ENCODE assay signal across 1 cellular context in genomic region chr6:169177516-169178196, GRCh38.
TF ChIP-seq lines count a peak whose summit lies in the region.

No MANE protein-coding gene starts in this region.

TF ChIP-seq in SK-N-SH treated with all-trans-retinoic acid at 6 μM for 48 hours, 23 proteins besides CTCF, POLR2A, EP300 and RAD21 (continued from another document):
- TF ChIP-seq, protein P1, sequence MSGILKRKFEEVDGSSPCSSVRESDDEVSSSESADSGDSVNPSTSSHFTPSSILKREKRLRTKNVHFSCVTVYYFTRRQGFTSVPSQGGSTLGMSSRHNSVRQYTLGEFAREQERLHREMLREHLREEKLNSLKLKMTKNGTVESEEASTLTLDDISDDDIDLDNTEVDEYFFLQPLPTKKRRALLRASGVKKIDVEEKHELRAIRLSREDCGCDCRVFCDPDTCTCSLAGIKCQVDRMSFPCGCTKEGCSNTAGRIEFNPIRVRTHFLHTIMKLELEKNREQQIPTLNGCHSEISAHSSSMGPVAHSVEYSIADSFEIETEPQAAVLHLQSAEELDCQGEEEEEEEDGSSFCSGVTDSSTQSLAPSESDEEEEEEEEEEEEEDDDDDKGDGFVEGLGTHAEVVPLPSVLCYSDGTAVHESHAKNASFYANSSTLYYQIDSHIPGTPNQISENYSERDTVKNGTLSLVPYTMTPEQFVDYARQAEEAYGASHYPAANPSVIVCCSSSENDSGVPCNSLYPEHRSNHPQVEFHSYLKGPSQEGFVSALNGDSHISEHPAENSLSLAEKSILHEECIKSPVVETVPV (CRISPR knock-in tag; IDR thresholded peaks at IDR 0.05) = no peak
- no peak for TF ChIP-seq GLIS3 (CRISPR knock-in tag; IDR thresholded peaks at IDR 0.05)
- no peak for TF ChIP-seq RARB (CRISPR knock-in tag; IDR thresholded peaks at IDR 0.05)
- TF ChIP-seq TCF4 (CRISPR knock-in tag; IDR thresholded peaks at IDR 0.05; ENCODE audit: borderline replicate concordance) = no peak
- no peak for TF ChIP-seq OSR1 (CRISPR knock-in tag; IDR thresholded peaks at IDR 0.05)
- TF ChIP-seq ZNF8 (CRISPR knock-in tag; IDR thresholded peaks at IDR 0.05) = no peak
- no peak for TF ChIP-seq PPARA (CRISPR knock-in tag; IDR thresholded peaks at IDR 0.05; ENCODE audit: borderline replicate concordance)
- TF ChIP-seq ZNF565 (CRISPR knock-in tag; conservative IDR thresholded peaks at IDR 0.05; ENCODE audit: low read depth) = no peak
- no peak for TF ChIP-seq TOX (CRISPR knock-in tag; IDR thresholded peaks at IDR 0.05; ENCODE audit: borderline replicate concordance)
- no peak for TF ChIP-seq ESRRG (CRISPR knock-in tag; IDR thresholded peaks at IDR 0.05)
- no peak for TF ChIP-seq CSDC2 (CRISPR knock-in tag; IDR thresholded peaks at IDR 0.05)
